In the genomic region with DNA sequence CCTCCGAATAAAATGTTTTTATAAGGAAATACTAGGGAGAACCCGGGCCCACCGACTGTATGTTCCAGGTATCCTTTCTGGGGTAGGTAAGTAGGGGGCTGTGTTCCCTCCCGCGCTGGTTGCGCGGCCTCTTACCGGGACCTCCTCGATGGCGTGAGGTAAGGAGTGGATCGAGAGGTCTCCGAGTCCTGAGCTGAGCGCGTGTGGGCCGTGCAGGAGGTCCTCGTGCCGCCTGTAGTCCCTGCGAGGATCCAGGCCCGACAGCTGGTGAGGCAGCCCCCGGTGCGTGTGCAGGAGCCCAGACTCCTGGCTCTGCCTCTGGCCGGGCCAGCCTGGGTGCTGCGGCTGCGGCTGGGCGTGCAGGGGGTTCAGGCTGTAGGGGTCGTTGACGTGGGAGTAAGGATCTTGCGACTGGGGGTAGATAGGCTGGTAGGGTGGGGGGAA, we compare ENCODE assay signal across 1 cellular context.
TF ChIP-seq lines count a peak whose summit lies in the region.

No MANE protein-coding gene starts in this region.

TF ChIP-seq in HEK293, 187 proteins besides CTCF, POLR2A, EP300 and RAD21 (continued from another document):
- TF ChIP-seq ZNF621 (tag by site-specific recombination; IDR thresholded peaks at IDR 0.05) (no peak), ZNF560 (tag by site-specific recombination; IDR thresholded peaks at IDR 0.05; ENCODE audit: borderline replicate concordance) (no peak), ZNF146 (tag by site-specific recombination; IDR thresholded peaks at IDR 0.05) (no peak), ZIC2 (tag by site-specific recombination; IDR thresholded peaks at IDR 0.05) (peak; percentile 58), ZBTB17 (tag by site-specific recombination; IDR thresholded peaks at IDR 0.05) (peak; percentile 47; the same call in 1 of the 2 replicates), ZEB2 (tag by site-specific recombination; IDR thresholded peaks at IDR 0.05) (0 out of 2 replicates have a peak, but pooled peaks have one; percentile 4), ZFHX2 (tag by site-specific recombination; conservative IDR thresholded peaks at IDR 0.05) (peak; percentile 64), HOXA7 (CRISPR knock-in tag; IDR thresholded peaks at IDR 0.05; ENCODE audit: borderline replicate concordance) (no peak), ZNF433 (tag by site-specific recombination; IDR thresholded peaks at IDR 0.05; ENCODE audit: low read depth) (no peak)
- TF ChIP-seq, protein P1, sequence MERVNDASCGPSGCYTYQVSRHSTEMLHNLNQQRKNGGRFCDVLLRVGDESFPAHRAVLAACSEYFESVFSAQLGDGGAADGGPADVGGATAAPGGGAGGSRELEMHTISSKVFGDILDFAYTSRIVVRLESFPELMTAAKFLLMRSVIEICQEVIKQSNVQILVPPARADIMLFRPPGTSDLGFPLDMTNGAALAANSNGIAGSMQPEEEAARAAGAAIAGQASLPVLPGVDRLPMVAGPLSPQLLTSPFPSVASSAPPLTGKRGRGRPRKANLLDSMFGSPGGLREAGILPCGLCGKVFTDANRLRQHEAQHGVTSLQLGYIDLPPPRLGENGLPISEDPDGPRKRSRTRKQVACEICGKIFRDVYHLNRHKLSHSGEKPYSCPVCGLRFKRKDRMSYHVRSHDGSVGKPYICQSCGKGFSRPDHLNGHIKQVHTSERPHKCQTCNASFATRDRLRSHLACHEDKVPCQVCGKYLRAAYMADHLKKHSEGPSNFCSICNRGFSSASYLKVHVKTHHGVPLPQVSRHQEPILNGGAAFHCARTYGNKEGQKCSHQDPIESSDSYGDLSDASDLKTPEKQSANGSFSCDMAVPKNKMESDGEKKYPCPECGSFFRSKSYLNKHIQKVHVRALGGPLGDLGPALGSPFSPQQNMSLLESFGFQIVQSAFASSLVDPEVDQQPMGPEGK (tag by site-specific recombination; IDR thresholded peaks at IDR 0.05) = peak; percentile 44; the same call in 1 of the 2 replicates
TF ChIP-seq in HEK293: peak in this region for 13.
